33 cellular contexts compared by ENCODE assay signal in genomic region chr2:108029912-108030311, GRCh38. TPM values are rescaled to one million over a fixed set of nuclear protein-coding genes. Genes with fewer than 3 reads are reported as not detected.
"Had no signal": no experiment of that assay in that cellular context is flagged by ENCODE, and none has a peak within 500 bp of the region (broad histone marks: within the 10 kb centered on the region; RNA-seq: fewer than 3 reads in every experiment).

No MANE protein-coding gene starts in this region.

- H3K4me3 ChIP-seq: MG63, PC-9, SJCRH30, SK-N-MC had no signal

- H3K27me3 ChIP-seq: MG63, SJCRH30 had no signal

- FAIRE-seq: RCC 7860 had no signal

- H3K4me1 ChIP-seq: SJCRH30 had no signal

- H3K36me3 ChIP-seq: MG63, SJCRH30 had no signal

- ATAC-seq: Panc1, Right ventricle myocardium inferior had no signal

- H3K27ac ChIP-seq: PC-9, RWPE1, SJCRH30, SK-N-MC had no signal

- H3K9me3 ChIP-seq: MG63, SJCRH30 had no signal

- H3K4me2 ChIP-seq: PC-9 had no signal

- DNase-seq: Kasumi-1, KG1, MG63, NCI-H1048, NCI-H1092 treated with DMSO at 0.1 percent for 48 hours, NCI-H1436, NCI-H146, NCI-H1694, NCI-H187, NCI-H1930, NCI-H2029 treated with DMSO at 0.1 percent for 48 hours, NCI-H2081 treated with DMSO at 0.1 percent for 48 hours, NCI-H2107, NCI-H2171, NCI-H226, NCI-H446 treated with DMSO at 0.1 percent for 48 hours, NCI-H510A, NCI-H524, NCI-H748 treated with DMSO at 0.1 percent for 48 hours, NCI-H82, PC-9, SHP77, SIG-M5, SJCRH30 had no signal

- H2AFZ ChIP-seq: PC-9 had no signal

RNA-seq across cellular contexts. Expression of gene SLC5A7, which starts 43.6 kb away (rescaled TPM):
- total RNA-seq: M059J, OCI-LY7, PC-9, RPMI7951, SJCRH30, SK-MEL-5 had no signal
